1 cellular context compared by ENCODE assay signal in genomic region chr14:43481864-43482263, GRCh38.
TF ChIP-seq lines count a peak whose summit lies in the region.

No MANE protein-coding gene starts in this region.

TF ChIP-seq in H1, 55 proteins besides CTCF, POLR2A, EP300 and RAD21:
- no peak for TF ChIP-seq KDM1A (IDR thresholded peaks at IDR 0.05; ENCODE audit: borderline replicate concordance, low read length)
- TF ChIP-seq RFX5 (IDR thresholded peaks at IDR 0.05; ENCODE audit: borderline replicate concordance, low read depth, low read length), result no peak
